8 cellular contexts compared by ENCODE assay signal in genomic region chr6:68638225-68638900, GRCh38. TPM values are rescaled to one million over a fixed set of nuclear protein-coding genes. Genes with fewer than 3 reads are reported as not detected.
DNase-seq lines count a peak whose midpoint lies in the region; ATAC-seq and TF ChIP-seq lines count a peak whose summit lies in the region.

No MANE protein-coding gene starts in this region.

- H3K27ac Mint-ChIP-seq in activated naive CD8-positive, alpha-beta T cell treated with anti-CD3 and anti-CD28 coated beads, Interleukin-2, amount 10 ng/mL, durations not matched to agents 7 days and 5 days: no peak overlapping the region

- DNase-seq in NCI-H146 (lab: John Stamatoyannopoulos, UW): peak; percentile 10
- no peak for DNase-seq in NCI-H146 treated with DMSO at 0.1 percent for 48 hours (lab: John Stamatoyannopoulos, UW; ENCODE audit: unreplicated experiment)
- peak; percentile 1 for DNase-seq in LNCaP clone FGC (ENCODE audit: low read depth)
- peak; percentile 24 for DNase-seq in activated naive CD8-positive, alpha-beta T cell treated with anti-CD3 and anti-CD28 coated beads, Interleukin-2, amount 10 ng/mL, durations not matched to agents 7 days and 5 days
- peak; percentile 32 for DNase-seq in left ventricle myocardium superior
- peak; percentile 29 to 58 for DNase-seq in thyroid gland
- no peak for DNase-seq in DMS114 treated with DMSO at 0.1 percent for 48 hours (lab: John Stamatoyannopoulos, UW; ENCODE audit: unreplicated experiment)

- no peak for ATAC-seq in activated naive CD8-positive, alpha-beta T cell treated with anti-CD3 and anti-CD28 coated beads, Interleukin-2, amount 10 ng/mL, durations not matched to agents 7 days and 5 days (ENCODE audit: low read depth)
- ATAC-seq in left ventricle myocardium superior: no peak
- no peak for ATAC-seq in HG02938 (IDR thresholded peaks at IDR 0.05; ENCODE audit: unreplicated experiment)

- H3K4me1 ChIP-seq in thyroid gland: peaks cover 0 to 3% of the 10 kb centered on the region in 2 donors

- peaks cover 45% of the 10 kb centered on the region for H3K27me3 Mint-ChIP-seq in activated naive CD8-positive, alpha-beta T cell treated with anti-CD3 and anti-CD28 coated beads, Interleukin-2, amount 10 ng/mL, durations not matched to agents 7 days and 5 days

- H3K9me3 ChIP-seq in thyroid gland: no peaks in the 10 kb centered on the region

- POLR2A ChIA-PET in activated naive CD8-positive, alpha-beta T cell treated with anti-CD3 and anti-CD28 coated beads, Interleukin-2, amount 10 ng/mL, durations not matched to agents 7 days and 5 days (lab: Charles Lee): no interaction called here

- no peak for TF ChIP-seq POLR2A in thyroid gland (IDR thresholded peaks at IDR 0.05)

- H3K36me3 Mint-ChIP-seq in activated naive CD8-positive, alpha-beta T cell treated with anti-CD3 and anti-CD28 coated beads, Interleukin-2, amount 10 ng/mL, durations not matched to agents 7 days and 5 days: no peaks in the 10 kb centered on the region

- peaks cover 14% of the 10 kb centered on the region for H3K4me1 Mint-ChIP-seq in activated naive CD8-positive, alpha-beta T cell treated with anti-CD3 and anti-CD28 coated beads, Interleukin-2, amount 10 ng/mL, durations not matched to agents 7 days and 5 days

- H3K4me3 Mint-ChIP-seq in activated naive CD8-positive, alpha-beta T cell treated with anti-CD3 and anti-CD28 coated beads, Interleukin-2, amount 10 ng/mL, durations not matched to agents 7 days and 5 days: no peak overlapping the region

- H3K36me3 ChIP-seq in thyroid gland: no peaks in the 10 kb centered on the region

- H3K27me3 ChIP-seq in thyroid gland: no peaks in the 10 kb centered on the region

- intact Hi-C loops in left ventricle myocardium superior (cut with micrococcal nuclease): loop anchor here (5.0 kb wide), 1 partner anchor 139 kb away; no protein-coding TSS in a partner anchor
- intact Hi-C loops in thyroid gland (cut with DNase I): no loop called here

- no peaks in the 10 kb centered on the region for H3K9me3 Mint-ChIP-seq in activated naive CD8-positive, alpha-beta T cell treated with anti-CD3 and anti-CD28 coated beads, Interleukin-2, amount 10 ng/mL, durations not matched to agents 7 days and 5 days

- TF ChIP-seq CTCF in LNCaP clone FGC (IDR thresholded peaks at IDR 0.05; ENCODE audit: control insufficient read depth, extremely low read depth, insufficient read depth): peak; percentile 61
- peak; percentile 36 to 96 (median 56) for TF ChIP-seq CTCF in thyroid gland (IDR thresholded peaks at IDR 0.05)

- H3K4me3 ChIP-seq in LNCaP clone FGC (ENCODE audit: low read depth, low read length): no peak overlapping the region
- H3K4me3 ChIP-seq in thyroid gland (replicated peaks in 1 of 3): no peak overlapping the region

- no peak overlapping the region for H3K27ac ChIP-seq in thyroid gland

- 28 to 30% methylated on average over 11 of the region's 11 CpGs for WGBS in thyroid gland, 2 donors

RNA-seq across cellular contexts. Expression of gene ADGRB3, which starts 3.3 kb away (rescaled TPM):
- not detected for total RNA-seq in activated naive CD8-positive, alpha-beta T cell treated with anti-CD3 and anti-CD28 coated beads, Interleukin-2, amount 10 ng/mL, durations not matched to agents 7 days and 5 days
- 0.89 TPM for total RNA-seq in left ventricle myocardium superior
- total RNA-seq in thyroid gland: 1 to 10 TPM in 2 of 4 donors, under 1 TPM in 2; 0.45 to 3.0 (median 1.4) TPM

Comparison
In these comparisons a context has a peak if more than half of its experiments do, and no peak if none do; other contexts are left out.
1. DNase-seq: peak in NCI-H146 (single experiment), LNCaP clone FGC (single experiment), activated naive CD8-positive, alpha-beta T cell treated with anti-CD3 and anti-CD28 coated beads, Interleukin-2, amount 10 ng/mL, durations not matched to agents 7 days and 5 days (single experiment), left ventricle myocardium superior (single experiment) and thyroid gland (2 of 2); none in NCI-H146 treated with DMSO at 0.1 percent for 48 hours (single experiment) and DMS114 treated with DMSO at 0.1 percent for 48 hours (single experiment).